In genomic region chr2:18625563-18625962, GRCh38 we compare ENCODE assay signal across 21 cellular contexts. TPM values are rescaled to one million over a fixed set of nuclear protein-coding genes. Genes with fewer than 3 reads are reported as not detected.
A peak's percentile ranks its signal among the peaks of the same experiment; 100 is the strongest.
DNase-seq lines count a peak whose midpoint lies in the region; ATAC-seq and TF ChIP-seq lines count a peak whose summit lies in the region.
"Had no signal": no experiment of that assay in that cellular context is flagged by ENCODE, and none has a peak within 500 bp of the region (broad histone marks: within the 10 kb centered on the region; RNA-seq: fewer than 3 reads in every experiment).

No MANE protein-coding gene starts in this region.

- H3K36me3 Mint-ChIP-seq in MCF 10A (ENCODE audit: insufficient read depth, unreplicated experiment) = no peaks in the 10 kb centered on the region

- no peak for TF ChIP-seq POLR2A in breast epithelium (IDR thresholded peaks at IDR 0.05)

- DNase-seq in MCF 10A (ENCODE audit: unreplicated experiment) (no peak), breast epithelium (ENCODE audit: low spot score in 2 of 2) (no peak), brain microvascular endothelial cell (no peak), iris pigment epithelial cell (ENCODE audit: low read depth) (peak; percentile 37), foreskin melanocyte (no peak)
- DNase-seq: 8988T, Calu3, DMS79 treated with DMSO at 0.1 percent for 48 hours, GF-D8, NCI-H1092, NCI-H1417 treated with DMSO at 0.1 percent for 48 hours, NCI-H1694 treated with DMSO at 0.1 percent for 48 hours, NCI-H2081, NCI-H2227 treated with DMSO at 0.1 percent for 48 hours, NCI-H510A, NCI-H69, Peyer's patch had no signal

- H3K27me3 Mint-ChIP-seq in MCF 10A (ENCODE audit: insufficient read depth, unreplicated experiment) = no peaks in the 10 kb centered on the region

- H3K36me3 ChIP-seq in breast epithelium (no peaks in the 10 kb centered on the region), brain microvascular endothelial cell (replicated peaks) (no peaks in the 10 kb centered on the region), skeletal muscle satellite cell (ENCODE audit: insufficient read depth, low read length) (no peaks in the 10 kb centered on the region)
- H3K36me3 ChIP-seq: Peyer's patch had no signal

- no peak for ATAC-seq in HG03571 (IDR thresholded peaks at IDR 0.05; ENCODE audit: unreplicated experiment)
- ATAC-seq in GM21528 (IDR thresholded peaks at IDR 0.05; ENCODE audit: low FRiP score, unreplicated experiment) = no peak

- peak overlapping the region; percentile 22 for H3K27ac Mint-ChIP-seq in MCF 10A (ENCODE audit: low read depth, unreplicated experiment)

- H3K27me3 ChIP-seq in breast epithelium (no peaks in the 10 kb centered on the region), brain microvascular endothelial cell (replicated peaks) (no peaks in the 10 kb centered on the region), skeletal muscle satellite cell (ENCODE audit: control insufficient read depth, insufficient read depth, low read length) (no peaks in the 10 kb centered on the region)
- H3K27me3 ChIP-seq: Peyer's patch had no signal

- POLR2A ChIA-PET in MCF 10A (lab: Yijun Ruan, JAX) = interaction anchor here (2.5 kb wide), 1 partner anchor 65 kb away, joined by 9 read pairs; the partner anchor contains the start of gene RDH14

- no peaks in the 10 kb centered on the region for H3K9me3 ChIP-seq in breast epithelium
- H3K9me3 ChIP-seq in skeletal muscle satellite cell (replicated peaks; ENCODE audit: low read length) = no peaks in the 10 kb centered on the region
- H3K9me3 ChIP-seq: Peyer's patch had no signal

- H3K9me3 Mint-ChIP-seq in MCF 10A (ENCODE audit: unreplicated experiment) = no peaks in the 10 kb centered on the region

- BruUV-seq in MCF 10A (replicated peaks; lab: Mats Ljungman, UMichigan) = no TSS peak

- no peak overlapping the region for H3K4me3 Mint-ChIP-seq in MCF 10A (ENCODE audit: unreplicated experiment)

- H3K27ac ChIP-seq in breast epithelium (no peak overlapping the region), brain microvascular endothelial cell (peak overlapping the region; percentile 93)
- H3K27ac ChIP-seq: HL-60, Peyer's patch had no signal

- H3K4me2 ChIP-seq in skeletal muscle satellite cell (ENCODE audit: low read length) = no peak overlapping the region

- in situ Hi-C loops in brain microvascular endothelial cell (cut with HindIII; ENCODE audit: low pct_ligation_motif_present, low sequenced_read_pairs) = no loop called here

- intact Hi-C loops in MCF 10A (cut with micrococcal nuclease) = loop anchor here (10.0 kb wide), 1 partner anchor 89 kb away; no protein-coding TSS in a partner anchor
- intact Hi-C loops in breast epithelium (cut with DNase I; ENCODE audit: low total_unique reads) = loop anchor here (5.0 kb wide), 1 partner anchor 532 kb away; no protein-coding TSS in a partner anchor

- CTCF ChIA-PET in MCF 10A (lab: Yijun Ruan, JAX) = interaction anchor here (1.1 kb wide), 1 partner anchor 92 kb away, joined by 3 read pairs; no protein-coding TSS in a partner anchor

- peaks cover 19% of the 10 kb centered on the region for H3K4me1 Mint-ChIP-seq in MCF 10A (ENCODE audit: insufficient read depth, unreplicated experiment)

- no peaks in the 10 kb centered on the region for H3K4me1 ChIP-seq in breast epithelium
- peaks cover 53% of the 10 kb centered on the region for H3K4me1 ChIP-seq in skeletal muscle satellite cell (ENCODE audit: control insufficient read depth, insufficient read depth, low read length)
- H3K4me1 ChIP-seq: Peyer's patch had no signal

- no peak overlapping the region for H3K4me3 ChIP-seq in breast epithelium
- no peak overlapping the region for H3K4me3 ChIP-seq in brain microvascular endothelial cell (ENCODE audit: low read depth, low read length)
- H3K4me3 ChIP-seq in skeletal muscle satellite cell (ENCODE audit: low read length) = no peak overlapping the region
- H3K4me3 ChIP-seq: Peyer's patch had no signal

- peak overlapping the region; percentile 62 for H3K9ac ChIP-seq in skeletal muscle satellite cell (ENCODE audit: low read depth, low read length)

- TF ChIP-seq CTCF in MCF 10A (IDR thresholded peaks at IDR 0.05; ENCODE audit: unreplicated experiment) = no peak
- no peak for TF ChIP-seq CTCF in breast epithelium (IDR thresholded peaks at IDR 0.05)
- no peak for TF ChIP-seq CTCF in brain microvascular endothelial cell (IDR thresholded peaks at IDR 0.05; ENCODE audit: low read depth, low read length, missing control alignments)

RNA-seq across cellular contexts. Expression of gene NT5C1B, which starts 36.2 kb away (rescaled TPM):
- total RNA-seq in MCF 10A (2022) (not detected in 2 replicates), breast epithelium (not detected)
- total RNA-seq in skeletal muscle satellite cell (2012; rRNA removed) = 0.22 TPM in 1 of 2 replicates, not detected in the other
- total RNA-seq: Calu3, Peyer's patch had no signal
